In the genomic region with DNA sequence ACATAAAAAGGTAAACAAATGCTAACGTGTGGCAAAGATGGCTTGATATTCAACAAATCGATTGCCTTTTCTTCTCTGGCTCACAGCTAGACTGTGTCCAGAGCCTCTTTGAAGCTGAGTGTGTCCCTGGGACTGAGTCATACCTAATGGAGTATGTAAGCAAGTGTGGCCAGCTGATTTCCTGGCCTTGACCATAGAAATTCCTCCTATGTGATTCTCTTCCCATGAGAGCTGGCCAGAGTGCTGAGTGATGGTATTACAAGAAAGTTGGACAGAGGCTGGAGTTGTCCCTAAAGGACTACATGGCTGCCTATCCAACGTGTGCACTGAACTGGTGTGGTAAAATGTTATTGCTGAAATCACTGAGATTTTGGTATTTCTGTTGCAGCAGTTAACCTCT, we compare ENCODE assay signal across 1 cellular context.
TF ChIP-seq lines count a peak whose summit lies in the region.

No MANE protein-coding gene starts in this region.

TF ChIP-seq in WTC11, 78 proteins besides CTCF, POLR2A, EP300 and RAD21 (continued from another document):
- TF ChIP-seq, protein P1, sequence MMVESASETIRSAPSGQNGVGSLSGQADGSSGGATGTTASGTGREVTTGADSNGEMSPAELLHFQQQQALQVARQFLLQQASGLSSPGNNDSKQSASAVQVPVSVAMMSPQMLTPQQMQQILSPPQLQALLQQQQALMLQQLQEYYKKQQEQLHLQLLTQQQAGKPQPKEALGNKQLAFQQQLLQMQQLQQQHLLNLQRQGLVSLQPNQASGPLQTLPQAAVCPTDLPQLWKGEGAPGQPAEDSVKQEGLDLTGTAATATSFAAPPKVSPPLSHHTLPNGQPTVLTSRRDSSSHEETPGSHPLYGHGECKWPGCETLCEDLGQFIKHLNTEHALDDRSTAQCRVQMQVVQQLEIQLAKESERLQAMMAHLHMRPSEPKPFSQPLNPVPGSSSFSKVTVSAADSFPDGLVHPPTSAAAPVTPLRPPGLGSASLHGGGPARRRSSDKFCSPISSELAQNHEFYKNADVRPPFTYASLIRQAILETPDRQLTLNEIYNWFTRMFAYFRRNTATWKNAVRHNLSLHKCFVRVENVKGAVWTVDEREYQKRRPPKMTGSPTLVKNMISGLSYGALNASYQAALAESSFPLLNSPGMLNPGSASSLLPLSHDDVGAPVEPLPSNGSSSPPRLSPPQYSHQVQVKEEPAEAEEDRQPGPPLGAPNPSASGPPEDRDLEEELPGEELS (CRISPR knock-in tag; IDR thresholded peaks at IDR 0.05), result no peak
- TF ChIP-seq ZNF396 (CRISPR knock-in tag; IDR thresholded peaks at IDR 0.05; ENCODE audit: borderline replicate concordance), result no peak
- no peak for TF ChIP-seq EMX1 (CRISPR knock-in tag; IDR thresholded peaks at IDR 0.05)
- TF ChIP-seq, protein P2, sequence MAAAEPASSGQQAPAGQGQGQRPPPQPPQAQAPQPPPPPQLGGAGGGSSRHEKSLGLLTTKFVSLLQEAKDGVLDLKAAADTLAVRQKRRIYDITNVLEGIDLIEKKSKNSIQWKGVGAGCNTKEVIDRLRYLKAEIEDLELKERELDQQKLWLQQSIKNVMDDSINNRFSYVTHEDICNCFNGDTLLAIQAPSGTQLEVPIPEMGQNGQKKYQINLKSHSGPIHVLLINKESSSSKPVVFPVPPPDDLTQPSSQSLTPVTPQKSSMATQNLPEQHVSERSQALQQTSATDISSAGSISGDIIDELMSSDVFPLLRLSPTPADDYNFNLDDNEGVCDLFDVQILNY (CRISPR knock-in tag; IDR thresholded peaks at IDR 0.05), result no peak
- no peak for TF ChIP-seq SP1 (CRISPR knock-in tag; conservative IDR thresholded peaks at IDR 0.05)
- no peak for TF ChIP-seq NR3C1 (CRISPR knock-in tag; conservative IDR thresholded peaks at IDR 0.05; ENCODE audit: low read depth)
- no peak for TF ChIP-seq NR1H2 (CRISPR knock-in tag; IDR thresholded peaks at IDR 0.05)
